Comparison of ENCODE assay signal across 23 cellular contexts in the genomic region with DNA sequence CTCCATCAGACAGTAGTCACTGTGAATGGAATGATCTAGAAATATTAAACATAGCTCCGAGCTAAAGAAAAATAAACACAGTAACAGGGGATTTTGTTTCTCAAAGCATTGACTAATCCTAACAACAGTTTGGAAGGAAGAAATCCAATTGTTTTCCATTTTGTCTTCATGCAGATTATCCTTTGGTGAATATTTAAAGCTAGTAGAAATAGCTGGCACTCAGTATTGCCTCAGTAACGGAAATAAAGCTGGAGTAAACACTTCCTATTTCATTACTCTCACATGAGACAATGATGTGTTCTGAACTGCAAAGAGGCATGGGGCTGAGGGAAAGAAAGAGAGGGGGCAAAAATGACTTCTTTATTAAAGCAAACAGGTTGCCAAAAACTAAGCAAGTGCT.
A peak's percentile ranks its signal among the peaks of the same experiment; 100 is the strongest.
DNase-seq lines count a peak whose midpoint lies in the region; ATAC-seq and TF ChIP-seq lines count a peak whose summit lies in the region.
"Had no signal": no experiment of that assay in that cellular context is flagged by ENCODE, and none has a peak within 500 bp of the region (broad histone marks: within the 10 kb centered on the region; RNA-seq: fewer than 3 reads in every experiment).

No MANE protein-coding gene starts in this region.

- H3K36me3 Mint-ChIP-seq in HFFc6 (ENCODE audit: low read depth) (peaks cover 55% of the 10 kb centered on the region), chondrocyte (ENCODE audit: low read depth) (peaks cover 31% of the 10 kb centered on the region)
- H3K36me3 Mint-ChIP-seq: CD4-positive, CD25-positive, alpha-beta regulatory T cell had no signal

- TF ChIP-seq CTCF in HFFc6 (IDR thresholded peaks at IDR 0.05) (no peak), chondrocyte (IDR thresholded peaks at IDR 0.05) (no peak), GM13976 (IDR thresholded peaks at IDR 0.05; ENCODE audit: borderline replicate concordance, control extremely low read depth, extremely low read depth, insufficient read depth, missing control alignments) (no peak), GM20000 (IDR thresholded peaks at IDR 0.05; ENCODE audit: extremely low read depth, missing control alignments) (no peak)

- intact Hi-C loops in left ventricle myocardium superior (cut with micrococcal nuclease): no loop called here

- DNase-seq in HFFc6: no peak
- DNase-seq in chondrocyte (ENCODE audit: low spot score): no peak
- no peak for DNase-seq in left ventricle myocardium superior
- peak; percentile 8 for DNase-seq in pulmonary artery endothelial cell (ENCODE audit: low read depth, low spot score)
- DNase-seq in GM13976 (ENCODE audit: low spot score): no peak
- DNase-seq in inferior parietal cortex (ENCODE audit: extremely low spot score): no peak
- DNase-seq in stimulated activated CD4-positive, alpha-beta T cell treated with anti-CD3 and anti-CD28 coated beads, Interleukin-12 subunit alpha, Interleukin-12 subunit beta, amount 100 ng/mL, for 4 hours: no peak
- no peak for DNase-seq in GM20000 (ENCODE audit: low spot score)
- DNase-seq: activated CD4-positive, alpha-beta T cell treated with anti-CD3 and anti-CD28 coated beads, Interleukin-2, amount 50 U/mL, for 4 hours; activated naive CD4-positive, alpha-beta T cell treated with anti-CD3 and anti-CD28 coated beads for 36 hours; amniotic stem cell; CD4-positive, CD25-positive, alpha-beta regulatory T cell; cortex of kidney; NCI-H1092; NCI-H187; NCI-H524 treated with DMSO at 0.1 percent for 48 hours; nephron progenitor cell; posterior cingulate gyrus; stimulated activated naive CD8-positive, alpha-beta T cell treated with anti-CD3 and anti-CD28 coated beads, Interleukin-15, Interleukin-2, amounts not matched to agents 100 U/mL and 50 U/mL, for 24 hours had no signal

- H3K27ac Mint-ChIP-seq in HFFc6 (peak overlapping the region; percentile 46; the same call in 1 of the 2 replicates), chondrocyte (ENCODE audit: unreplicated experiment) (peak overlapping the region; percentile 69)
- H3K27ac Mint-ChIP-seq: activated naive CD4-positive, alpha-beta T cell treated with anti-CD3 and anti-CD28 coated beads for 36 hours; CD4-positive, CD25-positive, alpha-beta regulatory T cell; GM23338; WTC11 had no signal

- no peaks in the 10 kb centered on the region for H3K9me3 Mint-ChIP-seq in HFFc6
- H3K9me3 Mint-ChIP-seq in chondrocyte (ENCODE audit: low read depth): peaks cover 8% of the 10 kb centered on the region

- H3K4me1 Mint-ChIP-seq in HFFc6 (ENCODE audit: low read depth): peaks cover 51% of the 10 kb centered on the region
- H3K4me1 Mint-ChIP-seq in chondrocyte (ENCODE audit: low read depth): peaks cover 48% of the 10 kb centered on the region
- H3K4me1 Mint-ChIP-seq: CD4-positive, CD25-positive, alpha-beta regulatory T cell had no signal

- H3K27me3 Mint-ChIP-seq in HFFc6 (ENCODE audit: insufficient read depth) (no peaks in the 10 kb centered on the region), chondrocyte (ENCODE audit: low read depth) (no peaks in the 10 kb centered on the region)

- H3K4me3 Mint-ChIP-seq in HFFc6 (no peak overlapping the region), chondrocyte (ENCODE audit: unreplicated experiment) (no peak overlapping the region)
- H3K4me3 Mint-ChIP-seq: activated naive CD4-positive, alpha-beta T cell treated with anti-CD3 and anti-CD28 coated beads for 36 hours; CD4-positive, CD25-positive, alpha-beta regulatory T cell; GM23338; nephron progenitor cell; WTC11 had no signal

- peak; percentile 58 for ATAC-seq in left ventricle myocardium superior
- ATAC-seq: esophagus mucosa; GM23338; Panc1; stimulated activated naive CD8-positive, alpha-beta T cell treated with anti-CD3 and anti-CD28 coated beads, Interleukin-15, Interleukin-2, amounts not matched to agents 100 U/mL and 50 U/mL, for 24 hours; WTC11 had no signal

- in situ Hi-C loops in GM13976 (cut with MboI; ENCODE audit: low sequenced_read_pairs, unreplicated experiment): no loop called here
